8 cellular contexts compared by ENCODE assay signal in the genomic region with DNA sequence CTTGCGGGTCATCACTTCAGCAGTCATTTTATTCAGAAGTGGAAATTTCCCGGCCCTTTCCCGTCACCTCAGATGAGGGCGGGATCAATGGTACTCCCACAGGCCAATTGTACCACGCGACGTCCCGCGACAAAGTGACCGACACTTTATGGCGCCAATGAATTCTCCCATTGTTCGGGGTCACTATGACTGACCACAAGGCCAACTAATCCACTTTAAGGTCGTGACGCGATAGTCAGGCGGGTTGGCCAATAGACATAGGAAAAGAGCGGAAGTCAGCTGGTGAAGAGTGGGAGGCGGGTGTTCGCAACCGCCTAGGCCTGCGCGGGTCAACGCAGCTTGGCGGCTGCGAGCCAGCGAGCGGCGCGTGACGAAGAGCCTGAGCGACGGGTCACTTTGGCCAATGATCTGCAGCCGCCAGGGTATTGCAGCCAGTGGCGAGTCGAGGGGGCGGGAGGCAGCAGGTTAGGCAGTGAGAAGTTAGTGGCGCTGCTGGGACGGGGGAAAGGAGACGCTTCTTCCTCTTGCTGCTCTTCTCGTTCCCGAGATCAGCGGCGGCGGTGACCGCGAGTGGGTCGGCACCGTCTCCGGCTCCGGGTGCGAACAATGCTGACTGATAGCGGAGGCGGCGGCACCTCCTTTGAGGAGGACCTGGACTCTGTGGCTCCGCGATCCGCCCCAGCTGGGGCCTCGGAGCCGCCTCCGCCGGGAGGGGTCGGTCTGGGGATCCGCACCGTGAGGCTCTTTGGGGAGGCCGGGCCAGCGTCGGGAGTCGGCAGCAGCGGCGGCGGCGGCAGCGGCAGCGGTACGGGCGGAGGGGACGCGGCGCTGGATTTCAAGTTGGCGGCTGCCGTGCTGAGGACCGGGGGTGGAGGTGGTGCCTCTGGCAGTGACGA.
DNase-seq lines count a peak whose midpoint lies in the region; ATAC-seq lines count a peak whose summit lies in the region.

A gene with protein sequence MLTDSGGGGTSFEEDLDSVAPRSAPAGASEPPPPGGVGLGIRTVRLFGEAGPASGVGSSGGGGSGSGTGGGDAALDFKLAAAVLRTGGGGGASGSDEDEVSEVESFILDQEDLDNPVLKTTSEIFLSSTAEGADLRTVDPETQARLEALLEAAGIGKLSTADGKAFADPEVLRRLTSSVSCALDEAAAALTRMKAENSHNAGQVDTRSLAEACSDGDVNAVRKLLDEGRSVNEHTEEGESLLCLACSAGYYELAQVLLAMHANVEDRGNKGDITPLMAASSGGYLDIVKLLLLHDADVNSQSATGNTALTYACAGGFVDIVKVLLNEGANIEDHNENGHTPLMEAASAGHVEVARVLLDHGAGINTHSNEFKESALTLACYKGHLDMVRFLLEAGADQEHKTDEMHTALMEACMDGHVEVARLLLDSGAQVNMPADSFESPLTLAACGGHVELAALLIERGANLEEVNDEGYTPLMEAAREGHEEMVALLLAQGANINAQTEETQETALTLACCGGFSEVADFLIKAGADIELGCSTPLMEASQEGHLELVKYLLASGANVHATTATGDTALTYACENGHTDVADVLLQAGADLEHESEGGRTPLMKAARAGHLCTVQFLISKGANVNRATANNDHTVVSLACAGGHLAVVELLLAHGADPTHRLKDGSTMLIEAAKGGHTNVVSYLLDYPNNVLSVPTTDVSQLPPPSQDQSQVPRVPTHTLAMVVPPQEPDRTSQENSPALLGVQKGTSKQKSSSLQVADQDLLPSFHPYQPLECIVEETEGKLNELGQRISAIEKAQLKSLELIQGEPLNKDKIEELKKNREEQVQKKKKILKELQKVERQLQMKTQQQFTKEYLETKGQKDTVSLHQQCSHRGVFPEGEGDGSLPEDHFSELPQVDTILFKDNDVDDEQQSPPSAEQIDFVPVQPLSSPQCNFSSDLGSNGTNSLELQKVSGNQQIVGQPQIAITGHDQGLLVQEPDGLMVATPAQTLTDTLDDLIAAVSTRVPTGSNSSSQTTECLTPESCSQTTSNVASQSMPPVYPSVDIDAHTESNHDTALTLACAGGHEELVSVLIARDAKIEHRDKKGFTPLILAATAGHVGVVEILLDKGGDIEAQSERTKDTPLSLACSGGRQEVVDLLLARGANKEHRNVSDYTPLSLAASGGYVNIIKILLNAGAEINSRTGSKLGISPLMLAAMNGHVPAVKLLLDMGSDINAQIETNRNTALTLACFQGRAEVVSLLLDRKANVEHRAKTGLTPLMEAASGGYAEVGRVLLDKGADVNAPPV (N-terminal part only) (plus strand): TSS at position 472 of the 896 bp plus-strand sequence. CDS start 135 bp downstream, at position 607.

- DNase-seq in AG08396 (ENCODE audit: low spot score): peak; percentile 96
- DNase-seq in NCI-H345 treated with DMSO at 0.1 percent for 48 hours (lab: John Stamatoyannopoulos, UW; ENCODE audit: unreplicated experiment): peak; percentile 99
- peak; percentile 83 to 98 (median 95) for DNase-seq in activated CD4-positive, CD25-positive, alpha-beta regulatory T cell (lab: John Stamatoyannopoulos, UW)
- peak; percentile 83 to 97 for DNase-seq in central memory CD8-positive, alpha-beta T cell (ENCODE audit: low spot score in 2 of 2)
- peak; percentile 100 for DNase-seq in iris pigment epithelial cell (ENCODE audit: low read depth)
- DNase-seq in stimulated activated CD4-positive, alpha-beta T cell treated with anti-CD3 and anti-CD28 coated beads, Interleukin-12 subunit alpha, Interleukin-12 subunit beta, amount 100 ng/mL, for 4 hours: peak; percentile 93

- no peaks in the 10 kb centered on the region for H3K9me3 Mint-ChIP-seq in central memory CD8-positive, alpha-beta T cell

- no peaks in the 10 kb centered on the region for H3K27me3 Mint-ChIP-seq in central memory CD8-positive, alpha-beta T cell

- H3K4me3 Mint-ChIP-seq in central memory CD8-positive, alpha-beta T cell: no peak within 1 kb of the TSS

- peaks cover 11% of the 10 kb centered on the region for H3K36me3 Mint-ChIP-seq in central memory CD8-positive, alpha-beta T cell (ENCODE audit: insufficient read depth)

- peaks cover 31% of the 10 kb centered on the region for H3K4me1 Mint-ChIP-seq in central memory CD8-positive, alpha-beta T cell

- no peak within 1 kb of the TSS for H3K27ac Mint-ChIP-seq in central memory CD8-positive, alpha-beta T cell (ENCODE audit: low read depth)

- ATAC-seq in GM19023 (IDR thresholded peaks at IDR 0.05; ENCODE audit: unreplicated experiment) (peak; percentile 83), HG03280 (IDR thresholded peaks at IDR 0.05; ENCODE audit: unreplicated experiment) (peak; percentile 83)
- ATAC-seq in central memory CD8-positive, alpha-beta T cell (replicated peaks; ENCODE audit: extremely low read depth, poor library complexity, severe bottlenecking): peak; percentile 83

Comparison
In these comparisons a context has a peak if more than half of its experiments do, and no peak if none do; other contexts are left out.
1. Peak in every context shown above with its lines: DNase-seq and ATAC-seq.